16 cellular contexts compared by ENCODE assay signal in genomic region chr14:54942913-54943312, GRCh38.
"Had no signal": no experiment of that assay in that cellular context is flagged by ENCODE, and none has a peak within 500 bp of the region (broad histone marks: within the 10 kb centered on the region; RNA-seq: fewer than 3 reads in every experiment).

No MANE protein-coding gene starts in this region.

- H3K36me3 ChIP-seq: brain microvascular endothelial cell, ovary had no signal

- H3K4me3 Mint-ChIP-seq: activated CD4-positive, alpha-beta memory T cell treated with anti-CD3 and anti-CD28 coated beads, Interleukin-2, amount 10 ng/mL, durations not matched to agents 7 days and 5 days; activated naive CD8-positive, alpha-beta T cell treated with anti-CD3 and anti-CD28 coated beads for 36 hours; neural crest cell; stimulated activated naive CD8-positive, alpha-beta T cell treated with anti-CD3 and anti-CD28 coated beads, Interleukin-15, Interleukin-2, amounts not matched to agents 100 ng/mL and 50 ng/mL, for 24 hours had no signal

- H3K27me3 ChIP-seq: brain microvascular endothelial cell, dorsolateral prefrontal cortex, ovary, testis had no signal

- H3K4me1 Mint-ChIP-seq: activated naive CD8-positive, alpha-beta T cell treated with anti-CD3 and anti-CD28 coated beads for 36 hours had no signal

- H3K9me3 ChIP-seq: ovary, testis had no signal

- H3K27me3 Mint-ChIP-seq: activated CD4-positive, alpha-beta memory T cell treated with anti-CD3 and anti-CD28 coated beads, Interleukin-2, amount 10 ng/mL, durations not matched to agents 7 days and 5 days; activated naive CD8-positive, alpha-beta T cell treated with anti-CD3 and anti-CD28 coated beads for 36 hours; stimulated activated naive CD8-positive, alpha-beta T cell treated with anti-CD3 and anti-CD28 coated beads, Interleukin-15, Interleukin-2, amounts not matched to agents 100 ng/mL and 50 ng/mL, for 24 hours had no signal

- H3K27ac ChIP-seq: brain microvascular endothelial cell, dorsolateral prefrontal cortex, ovary, testis had no signal

- DNase-seq: activated CD4-positive, alpha-beta memory T cell treated with anti-CD3 and anti-CD28 coated beads, Interleukin-2, amount 10 ng/mL, durations not matched to agents 7 days and 5 days; activated CD4-positive, alpha-beta T cell treated with anti-CD3 and anti-CD28 coated beads for 1 hour; activated gamma-delta T cell; activated naive CD8-positive, alpha-beta T cell treated with anti-CD3 and anti-CD28 coated beads for 36 hours; activated T-cell treated with anti-CD3 and anti-CD28 coated beads, Interleukin-2, amount 50 U/mL, for 48 hours; brain microvascular endothelial cell; cerebellar nuclear complex; dorsolateral prefrontal cortex; mesendoderm; ovary; stimulated activated CD4-positive, alpha-beta T cell treated with anti-CD3 and anti-CD28 coated beads, Interleukin-15, amount 100 ng/mL, for 24 hours; stimulated activated CD4-positive, alpha-beta T cell treated with anti-CD3 and anti-CD28 coated beads, Interleukin-4, amount 100 ng/mL, for 24 hours; testis had no signal

- H3K9me3 Mint-ChIP-seq: activated CD4-positive, alpha-beta memory T cell treated with anti-CD3 and anti-CD28 coated beads, Interleukin-2, amount 10 ng/mL, durations not matched to agents 7 days and 5 days; activated naive CD8-positive, alpha-beta T cell treated with anti-CD3 and anti-CD28 coated beads for 36 hours; neural crest cell; stimulated activated naive CD8-positive, alpha-beta T cell treated with anti-CD3 and anti-CD28 coated beads, Interleukin-15, Interleukin-2, amounts not matched to agents 100 ng/mL and 50 ng/mL, for 24 hours had no signal

- H3K4me3 ChIP-seq: dorsolateral prefrontal cortex, ovary, testis had no signal

- H3K4me1 ChIP-seq: testis had no signal

- H3K27ac Mint-ChIP-seq: activated CD4-positive, alpha-beta memory T cell treated with anti-CD3 and anti-CD28 coated beads, Interleukin-2, amount 10 ng/mL, durations not matched to agents 7 days and 5 days; activated naive CD8-positive, alpha-beta T cell treated with anti-CD3 and anti-CD28 coated beads for 36 hours; stimulated activated naive CD8-positive, alpha-beta T cell treated with anti-CD3 and anti-CD28 coated beads, Interleukin-15, Interleukin-2, amounts not matched to agents 100 ng/mL and 50 ng/mL, for 24 hours had no signal

- ATAC-seq: left lobe of liver had no signal
